8 cellular contexts compared by ENCODE assay signal in the genomic region with DNA sequence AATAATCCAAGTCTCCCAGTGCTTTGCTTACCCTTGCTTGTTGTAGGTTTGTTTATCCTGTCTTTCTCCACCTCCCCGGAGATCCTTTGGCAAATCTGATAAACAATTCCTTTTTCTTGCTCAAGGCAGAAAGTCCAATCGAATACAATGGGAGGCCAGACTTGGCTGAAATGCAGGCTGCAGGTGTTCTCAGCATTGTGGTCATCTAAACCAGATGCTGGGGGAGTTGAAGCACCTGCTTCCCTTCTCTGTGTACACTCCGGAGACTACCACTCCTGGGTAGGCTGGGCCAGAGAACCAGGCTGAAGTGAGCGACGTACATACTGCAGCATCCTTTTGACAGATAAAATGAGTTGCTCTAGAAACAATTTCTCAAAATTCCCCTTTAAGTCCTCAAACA.
DNase-seq lines count a peak whose midpoint lies in the region; ATAC-seq and TF ChIP-seq lines count a peak whose summit lies in the region.

No MANE protein-coding gene starts in this region.

- intact Hi-C loops in mucosa of descending colon (cut with DNase I, micrococcal nuclease) (no loop called here), posterior cingulate gyrus (cut with DNase I) (loop anchor here (2.0 to 10.0 kb wide), 3 partner anchors 252 to 737 kb away; no protein-coding TSS in a partner anchor)

- no peaks in the 10 kb centered on the region for H3K36me3 ChIP-seq in mucosa of descending colon (ENCODE audit: low read depth)

- H3K4me3 ChIP-seq in mucosa of descending colon = no peak overlapping the region

- ATAC-seq in HG02610 (IDR thresholded peaks at IDR 0.05; ENCODE audit: unreplicated experiment) (peak; percentile 45), mucosa of descending colon (peak; percentile 59), GM18502 (IDR thresholded peaks at IDR 0.05; ENCODE audit: poor library complexity, unreplicated experiment) (no peak)
- ATAC-seq in activated naive CD4-positive, alpha-beta T cell treated with anti-CD3 and anti-CD28 coated beads, Interleukin-2, amount 50 U/mL, for 72 hours = no peak

- TF ChIP-seq CTCF in mucosa of descending colon (IDR thresholded peaks at IDR 0.05) = no peak

- no peaks in the 10 kb centered on the region for H3K4me1 ChIP-seq in mucosa of descending colon (ENCODE audit: low read depth)

- no peaks in the 10 kb centered on the region for H3K9me3 Mint-ChIP-seq in activated naive CD4-positive, alpha-beta T cell treated with anti-CD3 and anti-CD28 coated beads, Interleukin-2, amount 50 U/mL, for 72 hours

- H3K36me3 Mint-ChIP-seq in activated naive CD4-positive, alpha-beta T cell treated with anti-CD3 and anti-CD28 coated beads, Interleukin-2, amount 50 U/mL, for 72 hours = no peaks in the 10 kb centered on the region

- no peaks in the 10 kb centered on the region for H3K9me3 ChIP-seq in mucosa of descending colon

- no peak overlapping the region for H3K27ac Mint-ChIP-seq in activated naive CD4-positive, alpha-beta T cell treated with anti-CD3 and anti-CD28 coated beads, Interleukin-2, amount 50 U/mL, for 72 hours

- DNase-seq in NCI-H2196 (lab: John Stamatoyannopoulos, UW; ENCODE audit: unreplicated experiment) (peak; percentile 34), NCI-H2196 treated with DMSO at 0.1 percent for 48 hours (lab: John Stamatoyannopoulos, UW; ENCODE audit: unreplicated experiment) (no peak), NCI-H2029 treated with DMSO at 0.1 percent for 48 hours (lab: John Stamatoyannopoulos, UW) (peak; percentile 54), mucosa of descending colon (peak in 2 of 3 donors; percentile 14 to 27), posterior cingulate gyrus (no peak)
- DNase-seq in activated naive CD4-positive, alpha-beta T cell treated with anti-CD3 and anti-CD28 coated beads, Interleukin-2, amount 50 U/mL, for 72 hours (ENCODE audit: low spot score in 2 of 2) = no peak

Comparison
In these comparisons a context has a peak if more than half of its experiments do, and no peak if none do; other contexts are left out.
1. DNase-seq: peak in NCI-H2196 (single experiment), NCI-H2029 treated with DMSO at 0.1 percent for 48 hours (single experiment) and mucosa of descending colon (2 of 3); none in NCI-H2196 treated with DMSO at 0.1 percent for 48 hours (single experiment), activated naive CD4-positive, alpha-beta T cell treated with anti-CD3 and anti-CD28 coated beads, Interleukin-2, amount 50 U/mL, for 72 hours (0 of 2) and posterior cingulate gyrus (0 of 10).
2. ATAC-seq: peak in HG02610 (single experiment) and mucosa of descending colon (single experiment); none in activated naive CD4-positive, alpha-beta T cell treated with anti-CD3 and anti-CD28 coated beads, Interleukin-2, amount 50 U/mL, for 72 hours (0 of 2) and GM18502 (single experiment).